29 cellular contexts compared by ENCODE assay signal in genomic region chr9:135455401-135456030, GRCh38. TPM values are rescaled to one million over a fixed set of nuclear protein-coding genes. Genes with fewer than 3 reads are reported as not detected.
"Had no signal": no experiment of that assay in that cellular context is flagged by ENCODE, and none has a peak within 500 bp of the region (broad histone marks: within the 10 kb centered on the region; RNA-seq: fewer than 3 reads in every experiment).

No MANE protein-coding gene starts in this region.

- H3K9me3 ChIP-seq: pancreas, psoas muscle, right lobe of liver, suprapubic skin, testis, transverse colon, upper lobe of right lung, uterus had no signal

- DNase-seq: naive B cell; naive thymus-derived CD8-positive, alpha-beta T cell; nephron progenitor cell; occipital lobe; pancreas; psoas muscle; right cardiac atrium; right lobe of liver; sigmoid colon; small intestine; stimulated activated CD4-positive, alpha-beta T cell treated with anti-CD3 and anti-CD28 coated beads, Interleukin-15, amount 100 ng/mL, for 24 hours; stimulated activated CD4-positive, alpha-beta T cell treated with anti-CD3 and anti-CD28 coated beads, Interleukin-4, amount 100 ng/mL, for 1 hour; stimulated activated CD4-positive, alpha-beta T cell treated with anti-CD3 and anti-CD28 coated beads, Interleukin-4, amount 100 ng/mL, for 4 hours; stimulated activated CD8-positive, alpha-beta memory T cell treated with anti-CD3 and anti-CD28 coated beads, Interleukin-4, amount 100 ng/mL, for 48 hours; stimulated activated naive CD4-positive, alpha-beta T cell; stimulated activated naive CD8-positive, alpha-beta T cell treated with anti-CD3 and anti-CD28 coated beads, Interleukin-15, amount 100 ng/mL, for 72 hours; stimulated activated naive CD8-positive, alpha-beta T cell treated with anti-CD3 and anti-CD28 coated beads, Interleukin-15, Interleukin-2, amounts not matched to agents 100 U/mL and 50 U/mL, for 24 hours; substantia nigra; testis; tibial artery; transverse colon; upper lobe of right lung; uterus had no signal

- H3K36me3 ChIP-seq: pancreas, right lobe of liver, sigmoid colon, suprapubic skin, tibial artery, transverse colon, upper lobe of right lung, uterus had no signal

- H3K4me1 ChIP-seq: pancreas, psoas muscle, right lobe of liver, sigmoid colon, suprapubic skin, testis, tibial artery, transverse colon, upper lobe of right lung, uterus had no signal

- H3K4me1 Mint-ChIP-seq: naive B cell; naive thymus-derived CD8-positive, alpha-beta T cell; stimulated activated memory B cell treated with anti-CD40 and anti-IgM and Interleukin-4, amounts not matched to agents 10 μg/mL and 1 μg/mL and 100 μg/mL, for 72 hours; stimulated activated naive CD8-positive, alpha-beta T cell treated with anti-CD3 and anti-CD28 coated beads, Interleukin-15, amount 100 ng/mL, for 72 hours had no signal

- H3K36me3 Mint-ChIP-seq: naive thymus-derived CD8-positive, alpha-beta T cell; natural killer cell treated with Interleukin-12 subunit alpha and Interleukin-12 subunit beta and Interleukin-15 and Interleukin-18, amount 100 ng/mL, for 72 hours; stimulated activated memory B cell treated with anti-CD40 and anti-IgM and Interleukin-4, amounts not matched to agents 10 μg/mL and 1 μg/mL and 100 μg/mL, for 72 hours; type B pancreatic cell had no signal

- H3K4me3 ChIP-seq: pancreas, psoas muscle, right lobe of liver, sigmoid colon, suprapubic skin, testis, tibial artery, transverse colon, upper lobe of right lung, uterus had no signal

- H3K4me3 Mint-ChIP-seq: naive B cell; naive thymus-derived CD8-positive, alpha-beta T cell; natural killer cell treated with Interleukin-12 subunit alpha and Interleukin-12 subunit beta and Interleukin-15 and Interleukin-18, amount 100 ng/mL, for 72 hours; nephron progenitor cell; neural crest cell; stimulated activated memory B cell treated with anti-CD40 and anti-IgM and Interleukin-4, amounts not matched to agents 10 μg/mL and 1 μg/mL and 100 μg/mL, for 72 hours; stimulated activated naive CD8-positive, alpha-beta T cell treated with anti-CD3 and anti-CD28 coated beads, Interleukin-15, amount 100 ng/mL, for 72 hours; type B pancreatic cell had no signal

- H3K9me3 Mint-ChIP-seq: natural killer cell treated with Interleukin-12 subunit alpha and Interleukin-12 subunit beta and Interleukin-15 and Interleukin-18, amount 100 ng/mL, for 72 hours; neural crest cell; stimulated activated naive CD8-positive, alpha-beta T cell treated with anti-CD3 and anti-CD28 coated beads, Interleukin-15, amount 100 ng/mL, for 72 hours; type B pancreatic cell had no signal

- H3K27ac Mint-ChIP-seq: naive B cell; natural killer cell treated with Interleukin-12 subunit alpha and Interleukin-12 subunit beta and Interleukin-15 and Interleukin-18, amount 100 ng/mL, for 72 hours; nephron progenitor cell; progenitor cell of endocrine pancreas; stimulated activated memory B cell treated with anti-CD40 and anti-IgM and Interleukin-4, amounts not matched to agents 10 μg/mL and 1 μg/mL and 100 μg/mL, for 72 hours; type B pancreatic cell had no signal

- H3K27ac ChIP-seq: pancreas, psoas muscle, right lobe of liver, sigmoid colon, suprapubic skin, testis, tibial artery, transverse colon, upper lobe of right lung, uterus had no signal

- H3K27me3 ChIP-seq: pancreas, right lobe of liver, testis, upper lobe of right lung, uterus had no signal

- H3K27me3 Mint-ChIP-seq: progenitor cell of endocrine pancreas had no signal

RNA-seq across cellular contexts. Expression of gene PPP1R26, which starts 24.1 kb away (rescaled TPM):
- polyA plus RNA-seq: naive thymus-derived CD8-positive, alpha-beta T cell had no signal
